In the genomic region with DNA sequence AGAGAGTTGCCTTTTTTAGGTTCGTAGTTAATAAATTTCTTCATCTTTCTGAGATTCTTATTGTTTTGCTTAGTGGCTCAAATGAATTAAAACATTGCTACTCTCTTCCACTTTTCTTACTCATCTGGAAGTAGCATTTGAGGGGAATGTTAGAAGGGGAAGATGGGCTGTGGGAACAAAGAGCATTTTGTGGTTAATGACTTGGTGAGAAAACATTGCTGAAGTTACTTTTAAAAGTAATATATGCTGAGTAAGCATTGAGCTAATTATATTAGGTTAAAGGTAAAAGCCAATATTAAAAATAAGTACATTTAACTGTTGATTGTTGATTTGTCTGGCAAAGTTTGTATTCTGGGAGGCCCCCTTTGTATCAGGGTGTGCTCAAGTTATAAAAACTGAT, we compare ENCODE assay signal across 11 cellular contexts. TPM values are rescaled to one million over a fixed set of nuclear protein-coding genes. Genes with fewer than 3 reads are reported as not detected.
DNase-seq lines count a peak whose midpoint lies in the region; ATAC-seq and TF ChIP-seq lines count a peak whose summit lies in the region.
"Had no signal": no experiment of that assay in that cellular context is flagged by ENCODE, and none has a peak within 500 bp of the region (broad histone marks: within the 10 kb centered on the region; RNA-seq: fewer than 3 reads in every experiment).

No MANE protein-coding gene starts in this region.

- H3K27me3 ChIP-seq in mammary epithelial cell (ENCODE audit: insufficient read depth, low read length), result no peaks in the 10 kb centered on the region
- no peaks in the 10 kb centered on the region for H3K27me3 ChIP-seq in neural cell (ENCODE audit: insufficient read depth, low read depth, low read length)

- CTCF ChIA-PET in mammary epithelial cell (lab: Charles Lee; ENCODE audit: low non-redundant PET), result no interaction called here

- in situ Hi-C loops in mammary epithelial cell (cut with MboI; ENCODE audit: low sequenced_read_pairs in 2 of 2), result no loop called here

- DNase-seq in EH (ENCODE audit: low read depth), result peak; percentile 75
- peak; percentile 15 for DNase-seq in MV-4-11 (lab: John Stamatoyannopoulos, UW)
- DNase-seq in mammary epithelial cell, result peak; percentile 44
- no peak for DNase-seq in NCI-H774 (lab: John Stamatoyannopoulos, UW)
- no peak for DNase-seq in RPMI8226
- DNase-seq in activated gamma-delta T cell (lab: John Stamatoyannopoulos, UW), result no peak
- DNase-seq: activated CD4-positive, alpha-beta T cell treated with anti-CD3 and anti-CD28 coated beads, Interleukin-2, amount 50 U/mL, for 48 hours; NCI-H69 had no signal

- H3K27ac ChIP-seq in mammary epithelial cell (ENCODE audit: insufficient read depth, low read depth, low read length) (no peak overlapping the region), neural cell (ENCODE audit: low read length) (no peak overlapping the region)

- H3F3A ChIP-seq in neural cell (ENCODE audit: insufficient read depth, low read length, poor library complexity, severe bottlenecking), result no peaks in the 10 kb centered on the region

- no peak for ATAC-seq in GM21576 (IDR thresholded peaks at IDR 0.05; ENCODE audit: unreplicated experiment)
- ATAC-seq: HCT116 had no signal

- H3K9me3 ChIP-seq in mammary epithelial cell (replicated peaks; ENCODE audit: insufficient read depth, low read length), result no peaks in the 10 kb centered on the region
- no peaks in the 10 kb centered on the region for H3K9me3 ChIP-seq in neural cell (ENCODE audit: low read length)

- no peak for TF ChIP-seq EP300 in neural cell (conservative IDR thresholded peaks at IDR 0.05; ENCODE audit: poor library complexity, severe bottlenecking)

- H3K9ac ChIP-seq in mammary epithelial cell (ENCODE audit: insufficient read depth, low read length) (no peak overlapping the region), neural cell (ENCODE audit: low read length) (no peak overlapping the region)

- intact Hi-C loops in mammary epithelial cell (cut with micrococcal nuclease), result no loop called here

- H3K79me2 ChIP-seq in mammary epithelial cell (ENCODE audit: insufficient read depth, low read length) (peaks cover 100% of the 10 kb centered on the region), neural cell (replicated peaks; ENCODE audit: insufficient read depth, low read length) (peaks cover 97% of the 10 kb centered on the region)

- H3K4me2 ChIP-seq in mammary epithelial cell (ENCODE audit: insufficient read depth, low read depth, low read length) (peak overlapping the region; percentile 39), neural cell (ENCODE audit: low read length) (peak overlapping the region; percentile 10)

- dilution Hi-C loops in mammary epithelial cell (cut with HindIII; ENCODE audit: low sequenced_read_pairs), result no loop called here

- H3K4me3 ChIP-seq in mammary epithelial cell (replicated peaks in 1 of 3; ENCODE audit: insufficient read depth in 1 of 3, low read depth in 2 of 3, low read length in 3 of 3) (peak overlapping the region in 1 of 3 experiments; percentile 27), neural cell (ENCODE audit: low read length) (peak overlapping the region; percentile 37)

- peaks cover 39% of the 10 kb centered on the region for H4K20me1 ChIP-seq in mammary epithelial cell (ENCODE audit: insufficient read depth, low read length)
- peaks cover 78% of the 10 kb centered on the region for H4K20me1 ChIP-seq in neural cell (ENCODE audit: insufficient read depth)

- H3K9me2 ChIP-seq in neural cell (ENCODE audit: insufficient read depth, low read length), result no peaks in the 10 kb centered on the region

- H2AFZ ChIP-seq in mammary epithelial cell (ENCODE audit: low read depth, low read length) (no peak overlapping the region), neural cell (ENCODE audit: low read depth, low read length) (no peak overlapping the region)

- no peak for TF ChIP-seq RAD21 in neural cell (conservative IDR thresholded peaks at IDR 0.05)

- 18% methylated on average over 1 of the region's 1 CpG for WGBS in mammary epithelial cell (ENCODE audit: low coverage, missing lambda C conversion rate)

- no TSS peak for BruUV-seq in mammary epithelial cell (replicated peaks; lab: Mats Ljungman, UMichigan)

- no peak for TF ChIP-seq CTCF in mammary epithelial cell (conservative IDR thresholded peaks at IDR 0.05 in 1 of 2, IDR thresholded peaks at IDR 0.05 in 1 of 2; ENCODE audit: extremely low read depth in 1 of 2, insufficient read depth in 1 of 2, low read depth in 1 of 2, low read length in 2 of 2)
- no peak for TF ChIP-seq CTCF in neural cell (IDR thresholded peaks at IDR 0.05; ENCODE audit: poor library complexity, severe bottlenecking)

- H3K4me1 ChIP-seq in mammary epithelial cell (ENCODE audit: insufficient read depth, low read length), result peaks cover 30% of the 10 kb centered on the region

- peaks cover 23% of the 10 kb centered on the region for H3K36me3 ChIP-seq in mammary epithelial cell (ENCODE audit: insufficient read depth, low read length)
- H3K36me3 ChIP-seq in neural cell (ENCODE audit: insufficient read depth, low read length), result no peaks in the 10 kb centered on the region

TF ChIP-seq in neural cell, 6 proteins besides CTCF, POLR2A, EP300 and RAD21:
- no peak for TF ChIP-seq MXI1 (conservative IDR thresholded peaks at IDR 0.05; ENCODE audit: poor library complexity, severe bottlenecking)
- no peak for TF ChIP-seq POLR2AphosphoS5 (IDR thresholded peaks at IDR 0.05)
- TF ChIP-seq, protein P1, sequence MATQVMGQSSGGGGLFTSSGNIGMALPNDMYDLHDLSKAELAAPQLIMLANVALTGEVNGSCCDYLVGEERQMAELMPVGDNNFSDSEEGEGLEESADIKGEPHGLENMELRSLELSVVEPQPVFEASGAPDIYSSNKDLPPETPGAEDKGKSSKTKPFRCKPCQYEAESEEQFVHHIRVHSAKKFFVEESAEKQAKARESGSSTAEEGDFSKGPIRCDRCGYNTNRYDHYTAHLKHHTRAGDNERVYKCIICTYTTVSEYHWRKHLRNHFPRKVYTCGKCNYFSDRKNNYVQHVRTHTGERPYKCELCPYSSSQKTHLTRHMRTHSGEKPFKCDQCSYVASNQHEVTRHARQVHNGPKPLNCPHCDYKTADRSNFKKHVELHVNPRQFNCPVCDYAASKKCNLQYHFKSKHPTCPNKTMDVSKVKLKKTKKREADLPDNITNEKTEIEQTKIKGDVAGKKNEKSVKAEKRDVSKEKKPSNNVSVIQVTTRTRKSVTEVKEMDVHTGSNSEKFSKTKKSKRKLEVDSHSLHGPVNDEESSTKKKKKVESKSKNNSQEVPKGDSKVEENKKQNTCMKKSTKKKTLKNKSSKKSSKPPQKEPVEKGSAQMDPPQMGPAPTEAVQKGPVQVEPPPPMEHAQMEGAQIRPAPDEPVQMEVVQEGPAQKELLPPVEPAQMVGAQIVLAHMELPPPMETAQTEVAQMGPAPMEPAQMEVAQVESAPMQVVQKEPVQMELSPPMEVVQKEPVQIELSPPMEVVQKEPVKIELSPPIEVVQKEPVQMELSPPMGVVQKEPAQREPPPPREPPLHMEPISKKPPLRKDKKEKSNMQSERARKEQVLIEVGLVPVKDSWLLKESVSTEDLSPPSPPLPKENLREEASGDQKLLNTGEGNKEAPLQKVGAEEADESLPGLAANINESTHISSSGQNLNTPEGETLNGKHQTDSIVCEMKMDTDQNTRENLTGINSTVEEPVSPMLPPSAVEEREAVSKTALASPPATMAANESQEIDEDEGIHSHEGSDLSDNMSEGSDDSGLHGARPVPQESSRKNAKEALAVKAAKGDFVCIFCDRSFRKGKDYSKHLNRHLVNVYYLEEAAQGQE (IDR thresholded peaks at IDR 0.05; ENCODE audit: borderline replicate concordance), result no peak
- no peak for TF ChIP-seq SMC3 (conservative IDR thresholded peaks at IDR 0.05; ENCODE audit: poor library complexity)
- no peak for TF ChIP-seq TAF1 (IDR thresholded peaks at IDR 0.05; ENCODE audit: low read depth)
- no peak for TF ChIP-seq EZH2 (IDR thresholded peaks at IDR 0.05; ENCODE audit: borderline replicate concordance, insufficient read depth, low read length, poor library complexity, severe bottlenecking)
TF ChIP-seq in neural cell: peak in this region for 0.

RNA-seq across cellular contexts. Expression of a gene that starts 5.7 kb away (rescaled TPM):
- total RNA-seq in mammary epithelial cell, result 100 to 1,000 TPM; 236 to 275 TPM
- 193 TPM for polyA plus RNA-seq in mammary epithelial cell
- 163 TPM for polyA minus RNA-seq in mammary epithelial cell
- 1,505 and 1,595 TPM in 2 replicates for polyA plus RNA-seq in neural cell
- polyA minus RNA-seq in neural cell, result 1,060 and 1,223 TPM in 2 replicates

Comparison
In these comparisons a context has a peak if more than half of its experiments do, and no peak if none do; other contexts are left out.
1. DNase-seq: peak in EH (single experiment), MV-4-11 (single experiment) and mammary epithelial cell (single experiment); none in NCI-H774 (single experiment), RPMI8226 (single experiment) and activated gamma-delta T cell (single experiment).